ENCODE assay signal across 8 cellular contexts in the genomic region with DNA sequence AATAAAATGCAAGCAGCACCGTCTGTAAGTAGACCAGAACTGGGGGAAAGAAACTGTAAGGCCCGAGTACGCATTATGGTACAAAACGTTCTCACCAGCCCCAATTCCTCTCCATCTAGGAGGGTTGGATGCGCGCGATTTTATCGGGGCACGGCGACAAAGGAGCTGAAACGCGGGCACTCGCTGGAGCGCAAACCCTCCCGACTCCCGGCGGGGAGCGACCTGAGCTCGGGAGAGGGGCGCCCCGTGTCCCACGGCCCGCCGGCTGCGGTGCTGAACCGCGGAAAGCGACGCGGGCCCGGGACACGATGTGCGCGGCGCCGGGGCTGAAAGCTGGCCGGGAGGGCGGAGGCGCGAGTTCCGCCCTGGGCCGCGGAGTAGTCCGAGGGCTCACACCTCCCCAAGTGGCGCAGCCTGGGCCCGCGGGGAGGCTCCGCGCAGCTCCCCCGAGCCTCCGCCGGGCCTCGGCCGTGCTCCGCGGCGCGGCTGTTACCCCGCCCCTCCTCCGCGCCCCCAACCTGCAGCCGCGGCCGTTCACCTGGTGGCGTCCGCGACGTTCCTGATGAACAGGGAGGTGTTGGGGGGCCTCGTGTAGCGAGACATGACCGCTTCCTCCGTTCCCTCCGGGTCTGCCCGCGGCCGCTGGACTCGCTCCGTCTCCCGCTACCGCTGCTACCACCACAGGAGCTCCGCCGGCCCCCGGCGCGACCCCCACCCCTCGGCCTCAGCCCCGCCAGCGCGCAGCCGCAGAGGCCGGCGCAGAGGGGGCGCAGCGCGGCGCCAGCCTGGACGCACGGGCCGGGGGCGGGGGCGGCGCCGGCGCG. TPM values are rescaled to one million over a fixed set of nuclear protein-coding genes. Genes with fewer than 3 reads are reported as not detected.
A peak's percentile ranks its signal among the peaks of the same experiment; 100 is the strongest.
DNase-seq lines count a peak whose midpoint lies in the region; ATAC-seq and TF ChIP-seq lines count a peak whose summit lies in the region.

A gene (minus strand): TSS at position 787 of the 824 bp plus-strand sequence. CDS start 184 bp downstream, at position 603.

- intact Hi-C loops in mucosa of descending colon (cut with DNase I, micrococcal nuclease), result loop anchor here in 1 of 2 donors (10.0 kb wide), 1 partner anchor 133 kb away; no protein-coding TSS in a partner anchor

- peak; percentile 89 for ATAC-seq in mucosa of descending colon

- CTCF ChIA-PET in activated CD4-positive, alpha-beta memory T cell treated with anti-CD3 and anti-CD28 coated beads, Interleukin-2, amount 10 ng/mL, durations not matched to agents 7 days and 5 days (lab: Charles Lee), result interaction anchor here (1.0 to 1.2 kb wide), 4 partner anchors 11 to 135 kb away, joined by 3 to 4 read pairs (median 3); no protein-coding TSS in a partner anchor

- H3K9me3 ChIP-seq in GM23248 (ENCODE audit: low read depth) (no peaks in the 10 kb centered on the region), endocrine pancreas (ENCODE audit: control insufficient read depth, low read length) (no peaks in the 10 kb centered on the region), mucosa of descending colon (no peaks in the 10 kb centered on the region)

- H3K9ac ChIP-seq in GM23248, result peak within 1 kb of the TSS; percentile 70
- peak within 1 kb of the TSS; percentile 78 for H3K9ac ChIP-seq in endocrine pancreas (ENCODE audit: control insufficient read depth, insufficient read depth, low read length)

- H3K4me1 ChIP-seq in GM23248 (ENCODE audit: insufficient read depth) (no peaks in the 10 kb centered on the region), endocrine pancreas (ENCODE audit: control insufficient read depth, insufficient read depth, low read length) (peaks cover 5% of the 10 kb centered on the region), mucosa of descending colon (ENCODE audit: low read depth) (peaks cover 4% of the 10 kb centered on the region)

- no peaks in the 10 kb centered on the region for H3K36me3 ChIP-seq in GM23248 (ENCODE audit: low read depth)
- no peaks in the 10 kb centered on the region for H3K36me3 ChIP-seq in endocrine pancreas (ENCODE audit: control insufficient read depth, insufficient read depth, low read length)
- H3K36me3 ChIP-seq in mucosa of descending colon (ENCODE audit: low read depth), result no peaks in the 10 kb centered on the region

- no peak within 1 kb of the TSS for H3K27ac Mint-ChIP-seq in activated CD4-positive, alpha-beta memory T cell treated with anti-CD3 and anti-CD28 coated beads, Interleukin-2, amount 10 ng/mL, durations not matched to agents 7 days and 5 days

- peak within 1 kb of the TSS; percentile 68 for H3K4me3 Mint-ChIP-seq in activated CD4-positive, alpha-beta memory T cell treated with anti-CD3 and anti-CD28 coated beads, Interleukin-2, amount 10 ng/mL, durations not matched to agents 7 days and 5 days

- no peaks in the 10 kb centered on the region for H3K36me3 Mint-ChIP-seq in activated CD4-positive, alpha-beta memory T cell treated with anti-CD3 and anti-CD28 coated beads, Interleukin-2, amount 10 ng/mL, durations not matched to agents 7 days and 5 days (ENCODE audit: low read depth)

- DNase-seq in ELR (ENCODE audit: low read depth) (peak; percentile 44), GM23248 (peak; percentile 69), NCI-H1092 (lab: John Stamatoyannopoulos, UW) (peak; percentile 37), mucosa of descending colon (peak; percentile 38 to 55 (median 52)), UCSD-AML1 (lab: John Stamatoyannopoulos, UW; ENCODE audit: unreplicated experiment) (no peak)
- DNase-seq in activated CD4-positive, alpha-beta memory T cell treated with anti-CD3 and anti-CD28 coated beads, Interleukin-2, amount 10 ng/mL, durations not matched to agents 7 days and 5 days, result peak; percentile 36
- DNase-seq in stimulated activated naive CD4-positive, alpha-beta T cell treated with Interleukin-2 at 50 U/mL for 16 hours (lab: John Stamatoyannopoulos, UW), result peak; percentile 7

- H3K4me3 ChIP-seq in GM23248 (peak within 1 kb of the TSS; percentile 86), endocrine pancreas (ENCODE audit: control insufficient read depth, insufficient read depth, low read length) (peak within 1 kb of the TSS; percentile 67), mucosa of descending colon (no peak within 1 kb of the TSS)

- no peak for TF ChIP-seq CTCF in mucosa of descending colon (IDR thresholded peaks at IDR 0.05)

- H3K27me3 ChIP-seq in GM23248 (replicated peaks; ENCODE audit: insufficient read depth) (no peaks in the 10 kb centered on the region), endocrine pancreas (ENCODE audit: control insufficient read depth, insufficient read depth, low read length) (no peaks in the 10 kb centered on the region)

- peak within 1 kb of the TSS; percentile 85 for H3K4me2 ChIP-seq in GM23248 (ENCODE audit: unreplicated experiment)

- in situ Hi-C loops in GM23248 (cut with MboI), result no loop called here

- peak within 1 kb of the TSS; percentile 92 for H2AFZ ChIP-seq in GM23248

- H3K9me3 Mint-ChIP-seq in activated CD4-positive, alpha-beta memory T cell treated with anti-CD3 and anti-CD28 coated beads, Interleukin-2, amount 10 ng/mL, durations not matched to agents 7 days and 5 days, result no peaks in the 10 kb centered on the region

- peaks cover 37% of the 10 kb centered on the region for H3K27me3 Mint-ChIP-seq in activated CD4-positive, alpha-beta memory T cell treated with anti-CD3 and anti-CD28 coated beads, Interleukin-2, amount 10 ng/mL, durations not matched to agents 7 days and 5 days

- no peaks in the 10 kb centered on the region for H3K9me2 ChIP-seq in GM23248 (ENCODE audit: insufficient read depth)

- 0 out of 2 replicates have a peak, but pooled peaks cover 6% of the 10 kb centered on the region for H3F3A ChIP-seq in GM23248 (ENCODE audit: insufficient read depth)

- no peaks in the 10 kb centered on the region; the same call in 1 of the 2 replicates for H4K20me1 ChIP-seq in GM23248 (ENCODE audit: insufficient read depth)

- H3K4me1 Mint-ChIP-seq in activated CD4-positive, alpha-beta memory T cell treated with anti-CD3 and anti-CD28 coated beads, Interleukin-2, amount 10 ng/mL, durations not matched to agents 7 days and 5 days, result peaks cover 5% of the 10 kb centered on the region

- H3K79me2 ChIP-seq in GM23248 (ENCODE audit: insufficient read depth), result no peaks in the 10 kb centered on the region

- WGBS in GM23248 (ENCODE audit: low coverage in 1 of 2, low lambda C conversion rate in 2 of 2, missing lambda C conversion rate in 2 of 2), 2 experiments, result 1% methylated on average over 25 to 35 of the region's 105 CpGs

- H3K27ac ChIP-seq in GM23248, result no peak within 1 kb of the TSS

- POLR2A ChIA-PET in activated CD4-positive, alpha-beta memory T cell treated with anti-CD3 and anti-CD28 coated beads, Interleukin-2, amount 10 ng/mL, durations not matched to agents 7 days and 5 days (lab: Charles Lee), result interaction anchor here (1.1 to 2.7 kb wide), 2 partner anchors 37 to 231 kb away, joined by 3 to 17 read pairs; a partner anchor contains a TSS

RNA-seq across cellular contexts. Expression of the gene that starts here (rescaled TPM):
- under 0.01 and 0.65 TPM in 2 replicates for total RNA-seq in GM23248 (2014; rRNA removed; shearing (Covaris generic))
- 0.59 and 0.60 TPM in 2 replicates for polyA plus RNA-seq in GM23248 (2016; fragmentation: Nextera tagmentation; extraction: Ambion mirVana)
- total RNA-seq in activated CD4-positive, alpha-beta memory T cell treated with anti-CD3 and anti-CD28 coated beads, Interleukin-2, amount 10 ng/mL, durations not matched to agents 7 days and 5 days, result not detected
- total RNA-seq in mucosa of descending colon, result under 1 TPM in 2 of 3 donors, not detected in 1; 0.12 to 0.51 TPM

Comparison
In these comparisons a context has a peak if more than half of its experiments do, and no peak if none do; other contexts are left out.
1. Peak in DNase-seq, H3K4me3 ChIP-seq, H3K9ac ChIP-seq and H3K4me2 ChIP-seq in GM23248; RNA of the gene not detected or under 1 TPM.
2. Peak in DNase-seq in activated CD4-positive, alpha-beta memory T cell treated with anti-CD3 and anti-CD28 coated beads, Interleukin-2, amount 10 ng/mL, durations not matched to agents 7 days and 5 days; RNA of the gene not detected or under 1 TPM.
3. Peak in DNase-seq and ATAC-seq in mucosa of descending colon; RNA of the gene not detected or under 1 TPM.